Comparison of ENCODE assay signal across 1 cellular context in the genomic region with DNA sequence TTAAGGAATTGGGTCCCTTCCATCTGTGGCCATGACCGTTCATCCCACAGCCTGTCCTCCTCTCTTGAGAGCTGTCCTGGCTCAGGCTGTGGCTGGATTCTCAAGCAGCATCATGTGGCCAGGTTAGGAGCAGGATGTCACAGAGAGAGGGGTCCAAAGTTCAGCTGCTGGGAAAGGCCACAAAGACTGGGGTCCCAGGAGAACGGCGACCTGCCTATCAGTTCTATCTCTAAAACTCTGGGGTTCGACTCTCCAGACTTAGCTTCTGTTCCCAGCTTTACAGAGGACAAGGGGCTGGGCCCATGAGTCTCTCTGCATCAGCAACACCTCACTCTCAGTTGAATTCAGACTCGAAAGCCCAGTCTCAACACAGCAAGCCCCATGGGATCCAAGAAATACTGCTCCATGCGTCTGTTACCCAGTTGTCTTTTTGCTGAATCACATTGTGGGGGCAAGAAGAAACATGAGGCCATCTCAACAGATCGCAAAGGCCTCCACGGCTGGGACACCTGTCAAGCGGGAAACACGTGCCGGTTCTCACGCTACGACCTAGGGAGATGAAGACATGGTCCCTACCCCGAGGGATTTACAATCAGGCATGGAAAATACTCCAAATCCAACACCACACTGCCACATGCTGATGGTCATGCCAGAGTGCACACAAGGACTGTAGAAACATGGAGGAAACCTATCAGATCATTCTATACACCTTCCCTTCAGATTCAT.
TF ChIP-seq lines count a peak whose summit lies in the region.

No MANE protein-coding gene starts in this region.

TF ChIP-seq in K562, 482 proteins besides CTCF, POLR2A, EP300 and RAD21 (continued from another document and continues in another):
- TF ChIP-seq, protein P1, sequence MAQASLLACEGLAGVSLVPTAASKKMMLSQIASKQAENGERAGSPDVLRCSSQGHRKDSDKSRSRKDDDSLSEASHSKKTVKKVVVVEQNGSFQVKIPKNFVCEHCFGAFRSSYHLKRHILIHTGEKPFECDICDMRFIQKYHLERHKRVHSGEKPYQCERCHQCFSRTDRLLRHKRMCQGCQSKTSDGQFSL (CRISPR knock-in tag; IDR thresholded peaks at IDR 0.05), result no peak
- TF ChIP-seq, protein P1 (tag; IDR thresholded peaks at IDR 0.05), result no peak
- TF ChIP-seq HNRNPH1 (optimal IDR thresholded peaks at IDR 0.05; ENCODE audit: low read depth, low read length), result no peak
- TF ChIP-seq ZBTB5 (IDR thresholded peaks at IDR 0.05), result no peak
- TF ChIP-seq ZNF592 (IDR thresholded peaks at IDR 0.05), result peak; percentile 82
- no peak for TF ChIP-seq ZNF551 (CRISPR knock-in tag; IDR thresholded peaks at IDR 0.05)
- TF ChIP-seq MYC (IDR thresholded peaks at IDR 0.05; ENCODE audit: low read depth, low read length), result peak; percentile 45; the same call in 1 of the 2 replicates
- TF ChIP-seq MYC (CRISPR knock-in tag; IDR thresholded peaks at IDR 0.05; ENCODE audit: borderline replicate concordance, low read depth), result no peak
- TF ChIP-seq FOXM1 (IDR thresholded peaks at IDR 0.05; ENCODE audit: low read depth), result no peak
- no peak for TF ChIP-seq FOXM1 (CRISPR knock-in tag; IDR thresholded peaks at IDR 0.05; ENCODE audit: low read depth)
- TF ChIP-seq ZNF609 (CRISPR knock-in tag; IDR thresholded peaks at IDR 0.05; ENCODE audit: borderline replicate concordance), result no peak
- TF ChIP-seq TRIM25 (IDR thresholded peaks at IDR 0.05; ENCODE audit: borderline replicate concordance), result no peak
- TF ChIP-seq SETDB1 (IDR thresholded peaks at IDR 0.05; ENCODE audit: low read length), result no peak
- TF ChIP-seq MTA1 (IDR thresholded peaks at IDR 0.05; ENCODE audit: borderline replicate concordance), result no peak
- TF ChIP-seq FOXK1 (CRISPR knock-in tag; IDR thresholded peaks at IDR 0.05; ENCODE audit: borderline replicate concordance), result no peak
- TF ChIP-seq ZBTB17 (CRISPR knock-in tag; IDR thresholded peaks at IDR 0.05), result no peak
- TF ChIP-seq ZNF316 (IDR thresholded peaks at IDR 0.05), result peak; percentile 68
- TF ChIP-seq RUNX1 (IDR thresholded peaks at IDR 0.05; ENCODE audit: low read depth), result no peak
- no peak for TF ChIP-seq ASH1L (IDR thresholded peaks at IDR 0.05; ENCODE audit: borderline replicate concordance, low read depth, partially characterized antibody)
- no peak for TF ChIP-seq DLX4 (CRISPR knock-in tag; IDR thresholded peaks at IDR 0.05)
- no peak for TF ChIP-seq SP1 (CRISPR knock-in tag; IDR thresholded peaks at IDR 0.05)
- TF ChIP-seq E2F6 (IDR thresholded peaks at IDR 0.05; ENCODE audit: borderline replicate concordance in 1 of 2, extremely low read depth in 1 of 2, insufficient read depth in 1 of 2, insufficient read length in 1 of 2, low read depth in 1 of 2, low read length in 1 of 2, poor library complexity in 1 of 2, severe bottlenecking in 1 of 2), result peak; percentile 78
- no peak for TF ChIP-seq NCOA6 (IDR thresholded peaks at IDR 0.05)
- no peak for TF ChIP-seq NRF1 (conservative IDR thresholded peaks at IDR 0.05 in 1 of 2, IDR thresholded peaks at IDR 0.05 in 1 of 2)
- no peak for TF ChIP-seq U2AF1 (optimal IDR thresholded peaks at IDR 0.05; ENCODE audit: low read depth, low read length)
- TF ChIP-seq, protein P2, sequence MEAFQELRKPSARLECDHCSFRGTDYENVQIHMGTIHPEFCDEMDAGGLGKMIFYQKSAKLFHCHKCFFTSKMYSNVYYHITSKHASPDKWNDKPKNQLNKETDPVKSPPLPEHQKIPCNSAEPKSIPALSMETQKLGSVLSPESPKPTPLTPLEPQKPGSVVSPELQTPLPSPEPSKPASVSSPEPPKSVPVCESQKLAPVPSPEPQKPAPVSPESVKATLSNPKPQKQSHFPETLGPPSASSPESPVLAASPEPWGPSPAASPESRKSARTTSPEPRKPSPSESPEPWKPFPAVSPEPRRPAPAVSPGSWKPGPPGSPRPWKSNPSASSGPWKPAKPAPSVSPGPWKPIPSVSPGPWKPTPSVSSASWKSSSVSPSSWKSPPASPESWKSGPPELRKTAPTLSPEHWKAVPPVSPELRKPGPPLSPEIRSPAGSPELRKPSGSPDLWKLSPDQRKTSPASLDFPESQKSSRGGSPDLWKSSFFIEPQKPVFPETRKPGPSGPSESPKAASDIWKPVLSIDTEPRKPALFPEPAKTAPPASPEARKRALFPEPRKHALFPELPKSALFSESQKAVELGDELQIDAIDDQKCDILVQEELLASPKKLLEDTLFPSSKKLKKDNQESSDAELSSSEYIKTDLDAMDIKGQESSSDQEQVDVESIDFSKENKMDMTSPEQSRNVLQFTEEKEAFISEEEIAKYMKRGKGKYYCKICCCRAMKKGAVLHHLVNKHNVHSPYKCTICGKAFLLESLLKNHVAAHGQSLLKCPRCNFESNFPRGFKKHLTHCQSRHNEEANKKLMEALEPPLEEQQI (IDR thresholded peaks at IDR 0.05), result no peak
- no peak for TF ChIP-seq FUS (optimal IDR thresholded peaks at IDR 0.05; ENCODE audit: low read depth, low read length)
- no peak for TF ChIP-seq ZNF766 (CRISPR knock-in tag; conservative IDR thresholded peaks at IDR 0.05)
- TF ChIP-seq, protein P3, sequence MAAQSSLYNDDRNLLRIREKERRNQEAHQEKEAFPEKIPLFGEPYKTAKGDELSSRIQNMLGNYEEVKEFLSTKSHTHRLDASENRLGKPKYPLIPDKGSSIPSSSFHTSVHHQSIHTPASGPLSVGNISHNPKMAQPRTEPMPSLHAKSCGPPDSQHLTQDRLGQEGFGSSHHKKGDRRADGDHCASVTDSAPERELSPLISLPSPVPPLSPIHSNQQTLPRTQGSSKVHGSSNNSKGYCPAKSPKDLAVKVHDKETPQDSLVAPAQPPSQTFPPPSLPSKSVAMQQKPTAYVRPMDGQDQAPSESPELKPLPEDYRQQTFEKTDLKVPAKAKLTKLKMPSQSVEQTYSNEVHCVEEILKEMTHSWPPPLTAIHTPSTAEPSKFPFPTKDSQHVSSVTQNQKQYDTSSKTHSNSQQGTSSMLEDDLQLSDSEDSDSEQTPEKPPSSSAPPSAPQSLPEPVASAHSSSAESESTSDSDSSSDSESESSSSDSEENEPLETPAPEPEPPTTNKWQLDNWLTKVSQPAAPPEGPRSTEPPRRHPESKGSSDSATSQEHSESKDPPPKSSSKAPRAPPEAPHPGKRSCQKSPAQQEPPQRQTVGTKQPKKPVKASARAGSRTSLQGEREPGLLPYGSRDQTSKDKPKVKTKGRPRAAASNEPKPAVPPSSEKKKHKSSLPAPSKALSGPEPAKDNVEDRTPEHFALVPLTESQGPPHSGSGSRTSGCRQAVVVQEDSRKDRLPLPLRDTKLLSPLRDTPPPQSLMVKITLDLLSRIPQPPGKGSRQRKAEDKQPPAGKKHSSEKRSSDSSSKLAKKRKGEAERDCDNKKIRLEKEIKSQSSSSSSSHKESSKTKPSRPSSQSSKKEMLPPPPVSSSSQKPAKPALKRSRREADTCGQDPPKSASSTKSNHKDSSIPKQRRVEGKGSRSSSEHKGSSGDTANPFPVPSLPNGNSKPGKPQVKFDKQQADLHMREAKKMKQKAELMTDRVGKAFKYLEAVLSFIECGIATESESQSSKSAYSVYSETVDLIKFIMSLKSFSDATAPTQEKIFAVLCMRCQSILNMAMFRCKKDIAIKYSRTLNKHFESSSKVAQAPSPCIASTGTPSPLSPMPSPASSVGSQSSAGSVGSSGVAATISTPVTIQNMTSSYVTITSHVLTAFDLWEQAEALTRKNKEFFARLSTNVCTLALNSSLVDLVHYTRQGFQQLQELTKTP (IDR thresholded peaks at IDR 0.05; ENCODE audit: low read depth in 1 of 2, partially characterized antibody in 2 of 2), result no peak
- TF ChIP-seq PRMT5 (CRISPR knock-in tag; IDR thresholded peaks at IDR 0.05), result no peak
